1 cellular context compared by ENCODE assay signal in genomic region chr3:52710512-52710911, GRCh38.
TF ChIP-seq lines count a peak whose summit lies in the region.

No MANE protein-coding gene starts in this region.

TF ChIP-seq in GM23338, 12 proteins besides CTCF, POLR2A, EP300 and RAD21:
- TF ChIP-seq ZNF331 (CRISPR knock-in tag; IDR thresholded peaks at IDR 0.05; ENCODE audit: low read depth) (no peak), CREB1 (CRISPR knock-in tag; IDR thresholded peaks at IDR 0.05; ENCODE audit: low read depth) (no peak), ZNF114 (CRISPR knock-in tag; IDR thresholded peaks at IDR 0.05) (no peak), ZNF462 (CRISPR knock-in tag; IDR thresholded peaks at IDR 0.05) (no peak), EZH2 (IDR thresholded peaks at IDR 0.05; ENCODE audit: low read depth, unreplicated experiment) (no peak), JUNB (IDR thresholded peaks at IDR 0.05; ENCODE audit: unreplicated experiment) (no peak), ETS1 (IDR thresholded peaks at IDR 0.05) (no peak), REST (IDR thresholded peaks at IDR 0.05; ENCODE audit: unreplicated experiment) (no peak), NANOG (IDR thresholded peaks at IDR 0.05; ENCODE audit: borderline replicate concordance) (no peak), POLR2AphosphoS5 (IDR thresholded peaks at IDR 0.05; ENCODE audit: low read depth) (no peak), EZH2phosphoT487 (IDR thresholded peaks at IDR 0.05; ENCODE audit: unreplicated experiment) (no peak), STAT1 (IDR thresholded peaks at IDR 0.05; ENCODE audit: unreplicated experiment) (no peak)
TF ChIP-seq in GM23338: peak in this region for 0.
